1 cellular context compared by ENCODE assay signal in genomic region chr20:62141043-62141396, GRCh38.
TF ChIP-seq lines count a peak whose summit lies in the region.

No MANE protein-coding gene starts in this region.

TF ChIP-seq in endothelial cell of umbilical vein, 7 proteins besides CTCF, POLR2A, EP300 and RAD21:
- TF ChIP-seq GATA2 (IDR thresholded peaks at IDR 0.05; ENCODE audit: insufficient read depth, insufficient read length, low read depth, low read length) (no peak), FOS (IDR thresholded peaks at IDR 0.05; ENCODE audit: borderline replicate concordance, insufficient read depth, low read length) (no peak), MAX (IDR thresholded peaks at IDR 0.05; ENCODE audit: insufficient read depth, insufficient read length) (no peak), MYC (IDR thresholded peaks at IDR 0.05; ENCODE audit: low read depth, low read length) (no peak), EZH2 (IDR thresholded peaks at IDR 0.05; ENCODE audit: borderline replicate concordance, low read depth, low read length, severe bottlenecking) (no peak), JUN (IDR thresholded peaks at IDR 0.05; ENCODE audit: borderline replicate concordance, insufficient read depth, insufficient read length, low read depth) (no peak), POLR2AphosphoS5 (IDR thresholded peaks at IDR 0.05; ENCODE audit: insufficient read depth, low read depth, low read length) (no peak)
